1 cellular context compared by ENCODE assay signal in genomic region chr7:116610210-116610609, GRCh38.
TF ChIP-seq lines count a peak whose summit lies in the region.

No MANE protein-coding gene starts in this region.

TF ChIP-seq in K562, 482 proteins besides CTCF, POLR2A, EP300 and RAD21 (continued from another document):
- TF ChIP-seq, protein P1, sequence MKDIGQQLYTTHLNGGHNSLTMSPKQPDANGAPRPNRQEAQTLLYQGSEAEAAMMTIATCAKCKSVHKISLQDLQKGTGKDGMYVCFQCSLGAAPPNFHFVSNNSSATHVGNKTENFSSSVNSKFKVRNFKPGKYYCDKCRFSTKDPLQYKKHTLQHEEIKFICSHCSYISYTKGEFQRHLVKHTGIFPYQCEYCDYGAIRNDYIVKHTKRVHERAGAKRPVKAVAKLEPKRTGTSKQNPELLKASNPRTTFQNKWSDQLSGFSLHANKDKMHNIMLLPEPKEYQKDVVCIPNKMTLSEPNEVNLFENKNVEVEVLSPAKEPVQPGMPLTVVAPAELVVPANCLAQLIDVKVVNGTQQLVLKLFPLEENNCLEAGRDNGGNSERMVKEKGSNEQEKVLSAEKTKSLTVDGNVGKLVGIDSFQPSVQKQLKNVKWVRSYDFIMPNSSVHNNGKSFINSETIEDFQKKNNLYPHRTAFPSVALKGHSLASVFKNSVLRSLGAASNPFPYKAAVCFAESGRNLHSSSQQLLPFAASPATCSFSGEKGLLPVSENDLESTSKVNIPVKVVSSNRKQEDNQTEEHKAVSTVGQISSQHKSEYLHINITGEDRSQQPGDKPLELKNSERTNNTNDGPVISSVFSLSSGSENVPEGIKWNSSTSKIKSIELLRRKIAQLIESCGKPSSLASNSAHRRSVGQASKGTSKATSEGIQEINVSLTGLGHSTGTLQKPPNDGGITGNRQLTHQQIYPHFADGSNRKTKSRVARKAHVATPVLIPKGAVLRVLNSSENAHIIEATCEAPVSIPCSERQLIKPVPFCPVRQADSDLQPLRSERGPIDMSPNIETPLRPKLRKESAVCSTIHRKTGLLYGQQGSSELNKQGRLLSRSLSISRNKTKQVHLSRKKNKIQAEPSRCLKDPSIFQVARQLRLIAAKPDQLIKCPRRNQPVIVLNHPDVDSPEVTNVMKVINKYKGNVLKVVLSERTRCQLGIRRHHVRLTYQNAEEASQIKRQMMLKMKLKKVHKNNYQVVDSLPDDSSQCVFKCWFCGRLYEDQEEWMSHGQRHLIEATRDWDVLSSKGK (CRISPR knock-in tag; IDR thresholded peaks at IDR 0.05): no peak
- TF ChIP-seq ARHGAP35 (IDR thresholded peaks at IDR 0.05; ENCODE audit: partially characterized antibody) (no peak), XRCC3 (IDR thresholded peaks at IDR 0.05) (no peak), MITF (IDR thresholded peaks at IDR 0.05) (no peak), BHLHE40 (IDR thresholded peaks at IDR 0.05; ENCODE audit: low read length) (no peak), E2F5 (CRISPR knock-in tag; IDR thresholded peaks at IDR 0.05) (no peak), HES1 (IDR thresholded peaks at IDR 0.05; ENCODE audit: low read depth) (peak; percentile 47; the same call in 1 of the 2 replicates), HDAC1 (IDR thresholded peaks at IDR 0.05) (no peak), ZNF41 (CRISPR knock-in tag; conservative IDR thresholded peaks at IDR 0.05) (no peak), NFE2 (IDR thresholded peaks at IDR 0.05; ENCODE audit: low read depth) (peak; percentile 72), HBP1 (CRISPR knock-in tag; IDR thresholded peaks at IDR 0.05) (no peak), SMAD2 (IDR thresholded peaks at IDR 0.05; ENCODE audit: low read depth, low read length) (no peak), ESRRA (IDR thresholded peaks at IDR 0.05; ENCODE audit: borderline replicate concordance, low read depth) (peak; percentile 80; the same call in 1 of the 2 replicates)
- TF ChIP-seq, protein P2, sequence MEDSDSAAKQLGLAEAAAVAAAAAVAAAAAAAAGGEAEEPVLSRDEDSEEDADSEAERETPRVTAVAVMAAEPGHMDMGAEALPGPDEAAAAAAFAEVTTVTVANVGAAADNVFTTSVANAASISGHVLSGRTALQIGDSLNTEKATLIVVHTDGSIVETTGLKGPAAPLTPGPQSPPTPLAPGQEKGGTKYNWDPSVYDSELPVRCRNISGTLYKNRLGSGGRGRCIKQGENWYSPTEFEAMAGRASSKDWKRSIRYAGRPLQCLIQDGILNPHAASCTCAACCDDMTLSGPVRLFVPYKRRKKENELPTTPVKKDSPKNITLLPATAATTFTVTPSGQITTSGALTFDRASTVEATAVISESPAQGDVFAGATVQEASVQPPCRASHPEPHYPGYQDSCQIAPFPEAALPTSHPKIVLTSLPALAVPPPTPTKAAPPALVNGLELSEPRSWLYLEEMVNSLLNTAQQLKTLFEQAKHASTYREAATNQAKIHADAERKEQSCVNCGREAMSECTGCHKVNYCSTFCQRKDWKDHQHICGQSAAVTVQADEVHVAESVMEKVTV (CRISPR knock-in tag; IDR thresholded peaks at IDR 0.05): no peak; the same call in 1 of the 2 replicates
- TF ChIP-seq, protein P3, sequence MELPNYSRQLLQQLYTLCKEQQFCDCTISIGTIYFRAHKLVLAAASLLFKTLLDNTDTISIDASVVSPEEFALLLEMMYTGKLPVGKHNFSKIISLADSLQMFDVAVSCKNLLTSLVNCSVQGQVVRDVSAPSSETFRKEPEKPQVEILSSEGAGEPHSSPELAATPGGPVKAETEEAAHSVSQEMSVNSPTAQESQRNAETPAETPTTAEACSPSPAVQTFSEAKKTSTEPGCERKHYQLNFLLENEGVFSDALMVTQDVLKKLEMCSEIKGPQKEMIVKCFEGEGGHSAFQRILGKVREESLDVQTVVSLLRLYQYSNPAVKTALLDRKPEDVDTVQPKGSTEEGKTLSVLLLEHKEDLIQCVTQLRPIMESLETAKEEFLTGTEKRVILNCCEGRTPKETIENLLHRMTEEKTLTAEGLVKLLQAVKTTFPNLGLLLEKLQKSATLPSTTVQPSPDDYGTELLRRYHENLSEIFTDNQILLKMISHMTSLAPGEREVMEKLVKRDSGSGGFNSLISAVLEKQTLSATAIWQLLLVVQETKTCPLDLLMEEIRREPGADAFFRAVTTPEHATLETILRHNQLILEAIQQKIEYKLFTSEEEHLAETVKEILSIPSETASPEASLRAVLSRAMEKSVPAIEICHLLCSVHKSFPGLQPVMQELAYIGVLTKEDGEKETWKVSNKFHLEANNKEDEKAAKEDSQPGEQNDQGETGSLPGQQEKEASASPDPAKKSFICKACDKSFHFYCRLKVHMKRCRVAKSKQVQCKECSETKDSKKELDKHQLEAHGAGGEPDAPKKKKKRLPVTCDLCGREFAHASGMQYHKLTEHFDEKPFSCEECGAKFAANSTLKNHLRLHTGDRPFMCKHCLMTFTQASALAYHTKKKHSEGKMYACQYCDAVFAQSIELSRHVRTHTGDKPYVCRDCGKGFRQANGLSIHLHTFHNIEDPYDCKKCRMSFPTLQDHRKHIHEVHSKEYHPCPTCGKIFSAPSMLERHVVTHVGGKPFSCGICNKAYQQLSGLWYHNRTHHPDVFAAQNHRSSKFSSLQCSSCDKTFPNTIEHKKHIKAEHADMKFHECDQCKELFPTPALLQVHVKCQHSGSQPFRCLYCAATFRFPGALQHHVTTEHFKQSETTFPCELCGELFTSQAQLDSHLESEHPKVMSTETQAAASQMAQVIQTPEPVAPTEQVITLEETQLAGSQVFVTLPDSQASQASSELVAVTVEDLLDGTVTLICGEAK (IDR thresholded peaks at IDR 0.05): no peak
- TF ChIP-seq, protein P3 (CRISPR knock-in tag; IDR thresholded peaks at IDR 0.05): no peak
